22 cellular contexts compared by ENCODE assay signal in genomic region chr3:30795176-30795575, GRCh38.
"Had no signal": no experiment of that assay in that cellular context is flagged by ENCODE, and none has a peak within 500 bp of the region (broad histone marks: within the 10 kb centered on the region; RNA-seq: fewer than 3 reads in every experiment).

No MANE protein-coding gene starts in this region.

- ATAC-seq: activated T-cell treated with anti-CD3 and anti-CD28 coated beads, Interleukin-2, amount 50 U/mL, for 4 hours; PC-3; T-helper 17 cell had no signal

- H3K9me3 Mint-ChIP-seq: activated B cell treated with CpG ODN at 0.5 μM for 24 hours; activated naive CD4-positive, alpha-beta T cell treated with anti-CD3 and anti-CD28 coated beads for 36 hours; activated T-cell treated with anti-CD3 and anti-CD28 coated beads, Interleukin-2, amount 50 U/mL, for 4 hours; brain; central memory CD8-positive, alpha-beta T cell had no signal

- H3K4me3 ChIP-seq: MG63 had no signal

- H3K27me3 Mint-ChIP-seq: activated B cell treated with CpG ODN at 0.5 μM for 24 hours had no signal

- H3K4me1 Mint-ChIP-seq: activated B cell treated with CpG ODN at 0.5 μM for 24 hours; activated CD4-positive, alpha-beta T cell treated with anti-CD3 and anti-CD28 coated beads, Interleukin-2, amount 10 ng/mL, durations not matched to agents 24 days and 14 days; brain; central memory CD8-positive, alpha-beta T cell; T-helper 17 cell had no signal

- H3K27ac Mint-ChIP-seq: activated B cell treated with CpG ODN at 0.5 μM for 24 hours; activated CD4-positive, alpha-beta T cell treated with anti-CD3 and anti-CD28 coated beads, Interleukin-2, amount 10 ng/mL, durations not matched to agents 24 days and 14 days; activated naive CD4-positive, alpha-beta T cell treated with anti-CD3 and anti-CD28 coated beads for 36 hours; activated naive CD8-positive, alpha-beta T cell; brain; T-helper 17 cell had no signal

- H3K4me3 Mint-ChIP-seq: activated B cell treated with CpG ODN at 0.5 μM for 24 hours; activated CD4-positive, alpha-beta T cell treated with anti-CD3 and anti-CD28 coated beads, Interleukin-2, amount 10 ng/mL, durations not matched to agents 24 days and 14 days; activated naive CD4-positive, alpha-beta T cell treated with anti-CD3 and anti-CD28 coated beads for 36 hours; activated naive CD8-positive, alpha-beta T cell; activated T-cell treated with anti-CD3 and anti-CD28 coated beads, Interleukin-2, amount 50 U/mL, for 4 hours; brain; central memory CD8-positive, alpha-beta T cell; T-helper 17 cell had no signal

- H3K36me3 Mint-ChIP-seq: activated naive CD8-positive, alpha-beta T cell; brain had no signal

- DNase-seq: activated B cell treated with CpG ODN at 0.5 μM for 24 hours; activated CD4-positive, alpha-beta T cell treated with anti-CD3 and anti-CD28 coated beads for 1 hour; activated CD4-positive, alpha-beta T cell treated with anti-CD3 and anti-CD28 coated beads, Interleukin-2, amount 10 ng/mL, durations not matched to agents 24 days and 14 days; activated CD4-positive, alpha-beta T cell treated with anti-CD3 and anti-CD28 coated beads, Interleukin-2, amount 50 U/mL, for 48 hours; activated CD8-positive, alpha-beta memory T cell treated with anti-CD3 and anti-CD28 coated beads for 24 hours; activated gamma-delta T cell; activated naive CD4-positive, alpha-beta T cell treated with anti-CD3 and anti-CD28 coated beads for 36 hours; activated T-cell treated with anti-CD3 and anti-CD28 coated beads, Interleukin-2, amount 50 U/mL, for 4 hours; MG63; NCI-H1105; NCI-H1436 treated with DMSO at 0.1 percent for 48 hours; NCI-H187; NCI-H2081; NCI-H446; NCI-H524; PC-3; SIG-M5; T-helper 17 cell; T-helper 9 cell had no signal
